ENCODE assay signal across 1 cellular context in the genomic region with DNA sequence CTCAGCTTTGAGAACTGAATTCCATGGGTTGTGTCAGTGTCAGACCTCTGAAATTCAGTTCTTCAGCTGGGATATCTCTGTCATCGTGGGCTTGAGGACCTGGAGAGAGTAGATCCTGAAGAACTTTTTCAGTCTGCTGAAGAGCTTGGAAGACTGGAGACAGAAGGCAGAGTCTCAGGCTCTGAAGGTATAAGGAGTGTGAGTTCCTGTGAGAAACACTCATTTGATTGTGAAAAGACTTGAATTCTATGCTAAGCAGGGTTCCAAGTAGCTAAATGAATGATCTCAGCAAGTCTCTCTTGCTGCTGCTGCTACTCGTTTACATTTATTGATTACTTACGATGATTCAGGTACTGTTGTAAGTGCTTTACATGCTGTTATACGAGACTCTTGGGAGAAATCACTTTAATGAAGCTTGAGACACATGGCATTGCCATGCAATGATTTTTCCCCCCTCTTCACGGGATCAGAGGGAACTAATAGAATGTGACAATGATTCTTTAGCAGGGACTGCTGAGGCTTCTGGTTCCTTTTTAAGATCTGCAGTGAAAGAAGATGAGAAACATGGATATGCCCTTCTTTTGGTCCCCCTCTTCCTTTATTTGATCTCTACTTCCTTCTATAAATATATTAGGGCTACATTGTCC.
TF ChIP-seq lines count a peak whose summit lies in the region.

No MANE protein-coding gene starts in this region.

TF ChIP-seq in HEK293, 187 proteins besides CTCF, POLR2A, EP300 and RAD21:
- TF ChIP-seq, protein P1, sequence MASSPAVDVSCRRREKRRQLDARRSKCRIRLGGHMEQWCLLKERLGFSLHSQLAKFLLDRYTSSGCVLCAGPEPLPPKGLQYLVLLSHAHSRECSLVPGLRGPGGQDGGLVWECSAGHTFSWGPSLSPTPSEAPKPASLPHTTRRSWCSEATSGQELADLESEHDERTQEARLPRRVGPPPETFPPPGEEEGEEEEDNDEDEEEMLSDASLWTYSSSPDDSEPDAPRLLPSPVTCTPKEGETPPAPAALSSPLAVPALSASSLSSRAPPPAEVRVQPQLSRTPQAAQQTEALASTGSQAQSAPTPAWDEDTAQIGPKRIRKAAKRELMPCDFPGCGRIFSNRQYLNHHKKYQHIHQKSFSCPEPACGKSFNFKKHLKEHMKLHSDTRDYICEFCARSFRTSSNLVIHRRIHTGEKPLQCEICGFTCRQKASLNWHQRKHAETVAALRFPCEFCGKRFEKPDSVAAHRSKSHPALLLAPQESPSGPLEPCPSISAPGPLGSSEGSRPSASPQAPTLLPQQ (tag by site-specific recombination; IDR thresholded peaks at IDR 0.05): no peak
- peak; percentile 58 for TF ChIP-seq ZNF510 (tag by site-specific recombination; IDR thresholded peaks at IDR 0.05; ENCODE audit: insufficient replicate concordance)
